In the genomic region with DNA sequence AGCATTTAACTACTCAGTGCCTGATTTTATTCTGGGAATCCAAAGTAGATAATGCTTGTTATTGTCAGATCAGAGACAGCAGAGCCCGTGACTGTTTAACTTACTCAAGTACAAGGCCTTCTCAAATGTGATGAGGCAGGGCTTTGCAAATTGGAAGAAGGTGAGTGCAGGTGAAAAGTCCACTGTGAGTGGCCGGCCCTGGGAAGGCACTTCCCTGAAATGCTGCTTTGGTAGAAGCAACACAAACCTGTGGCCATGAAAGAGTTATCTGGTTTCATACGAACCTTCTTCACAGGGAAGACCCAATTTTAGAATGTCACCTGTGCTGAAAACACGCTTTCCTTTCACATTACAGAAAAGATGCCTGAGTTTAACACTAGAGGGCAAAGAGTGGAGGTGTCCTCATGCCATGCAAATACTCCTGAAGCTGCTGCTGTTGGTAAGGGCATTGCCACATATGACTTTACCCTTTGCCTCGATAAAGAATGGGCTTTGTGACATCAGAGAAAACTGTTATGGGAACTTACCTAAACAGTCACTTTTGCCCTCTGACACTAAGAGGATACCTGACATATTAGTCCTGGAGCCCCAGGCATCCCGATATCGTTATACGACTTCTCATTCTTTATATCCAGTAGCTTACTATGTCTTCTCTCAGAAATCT, we compare ENCODE assay signal across 13 cellular contexts. TPM values are rescaled to one million over a fixed set of nuclear protein-coding genes. Genes with fewer than 3 reads are reported as not detected.
A peak's percentile ranks its signal among the peaks of the same experiment; 100 is the strongest.
DNase-seq lines count a peak whose midpoint lies in the region; ATAC-seq, FAIRE-seq and TF ChIP-seq lines count a peak whose summit lies in the region.
"Had no signal": no experiment of that assay in that cellular context is flagged by ENCODE, and none has a peak within 500 bp of the region (broad histone marks: within the 10 kb centered on the region; RNA-seq: fewer than 3 reads in every experiment).

No MANE protein-coding gene starts in this region.

- no peaks in the 10 kb centered on the region for H3K9me3 Mint-ChIP-seq in neural crest cell

- H3K27ac Mint-ChIP-seq in neural crest cell (ENCODE audit: unreplicated experiment) = no peak overlapping the region
- H3K27ac Mint-ChIP-seq: activated naive CD8-positive, alpha-beta T cell treated with anti-CD3 and anti-CD28 coated beads, Interleukin-2, amount 10 ng/mL, durations not matched to agents 7 days and 5 days; memory B cell; T-helper 17 cell had no signal

- POLR2A ChIA-PET in AG04450 (lab: Yijun Ruan, JAX) = no interaction called here

- no peaks in the 10 kb centered on the region for H3K36me3 Mint-ChIP-seq in neural crest cell (ENCODE audit: low read depth)
- H3K36me3 Mint-ChIP-seq: activated naive CD8-positive, alpha-beta T cell treated with anti-CD3 and anti-CD28 coated beads, Interleukin-2, amount 10 ng/mL, durations not matched to agents 7 days and 5 days; memory B cell had no signal

- H3K4me1 Mint-ChIP-seq in neural crest cell = peaks cover 11% of the 10 kb centered on the region
- H3K4me1 Mint-ChIP-seq: activated naive CD8-positive, alpha-beta T cell treated with anti-CD3 and anti-CD28 coated beads, Interleukin-2, amount 10 ng/mL, durations not matched to agents 7 days and 5 days; memory B cell; T-helper 17 cell had no signal

- FAIRE-seq in urothelium cell line (lab: Jason Lieb, UNC) = no peak
- FAIRE-seq in GM12891 (lab: Jason Lieb, UNC) = no peak

- no peak overlapping the region for H3K4me3 Mint-ChIP-seq in neural crest cell
- H3K4me3 Mint-ChIP-seq: activated naive CD8-positive, alpha-beta T cell treated with anti-CD3 and anti-CD28 coated beads, Interleukin-2, amount 10 ng/mL, durations not matched to agents 7 days and 5 days; memory B cell; T-helper 17 cell had no signal

- CTCF ChIA-PET in AG04450 (lab: Charles Lee) = interaction anchor here (0.6 kb wide), 1 partner anchor 1496 kb away, joined by 3 read pairs; no protein-coding TSS in a partner anchor

- no peaks in the 10 kb centered on the region for H3K27me3 Mint-ChIP-seq in neural crest cell (ENCODE audit: low read depth)
- H3K27me3 Mint-ChIP-seq: activated naive CD8-positive, alpha-beta T cell treated with anti-CD3 and anti-CD28 coated beads, Interleukin-2, amount 10 ng/mL, durations not matched to agents 7 days and 5 days; memory B cell; T-helper 17 cell had no signal

- TF ChIP-seq POLR2A in GM12891 (IDR thresholded peaks at IDR 0.05; ENCODE audit: low read depth, low read length) = no peak

- H3K27ac ChIP-seq in AG04450 (ENCODE audit: low read depth, low read length) (no peak overlapping the region), epithelial cell of prostate (peak overlapping the region; percentile 45)

- H3K9me3 ChIP-seq in AG04450 (ENCODE audit: control insufficient read depth, insufficient read depth, low read length) = no peaks in the 10 kb centered on the region

- DNase-seq in AG04450 (ENCODE audit: low read depth, low spot score) (no peak), epithelial cell of prostate (ENCODE audit: low read depth, low spot score) (no peak), neural crest cell (ENCODE audit: low read depth, low spot score) (no peak), urothelium cell line (ENCODE audit: low spot score) (no peak), GM12891 (ENCODE audit: insufficient read length, low spot score) (no peak)
- DNase-seq: activated CD4-positive, alpha-beta T cell treated with anti-CD3 and anti-CD28 coated beads for 1 hour; activated naive CD8-positive, alpha-beta T cell treated with anti-CD3 and anti-CD28 coated beads, Interleukin-2, amount 10 ng/mL, durations not matched to agents 7 days and 5 days; NCI-H510A; T-helper 17 cell had no signal

- H3K4me3 ChIP-seq in AG04450 (ENCODE audit: low read depth, low read length) = no peak overlapping the region

- ATAC-seq in HG02852 (IDR thresholded peaks at IDR 0.05; ENCODE audit: unreplicated experiment) = no peak
- no peak for ATAC-seq in GM18519 (IDR thresholded peaks at IDR 0.05; ENCODE audit: low FRiP score, unreplicated experiment)
- ATAC-seq: T-helper 17 cell had no signal

- 0 out of 2 replicates have a peak, but pooled peaks have one; percentile 8 for TF ChIP-seq CTCF in AG04450 (IDR thresholded peaks at IDR 0.05; ENCODE audit: low read depth, low read length)
- TF ChIP-seq CTCF in LNCAP (IDR thresholded peaks at IDR 0.05) = peak; percentile 30; the same call in 1 of the 2 replicates
- peak; percentile 34 for TF ChIP-seq CTCF in neural crest cell (conservative IDR thresholded peaks at IDR 0.05)

- no peaks in the 10 kb centered on the region for H3K27me3 ChIP-seq in AG04450 (ENCODE audit: control insufficient read depth, insufficient read depth, low read length)

TF ChIP-seq in GM12891, 5 proteins besides CTCF, POLR2A, EP300 and RAD21:
- TF ChIP-seq POLR2AphosphoS5 (IDR thresholded peaks at IDR 0.05; ENCODE audit: low read depth, low read length) (no peak), TAF1 (IDR thresholded peaks at IDR 0.05; ENCODE audit: low read depth, low read length) (no peak), PAX5 (IDR thresholded peaks at IDR 0.05; ENCODE audit: insufficient read depth, low read length, severe bottlenecking) (no peak), POU2F2 (IDR thresholded peaks at IDR 0.05; ENCODE audit: low read depth, low read length) (no peak), SPI1 (IDR thresholded peaks at IDR 0.05; ENCODE audit: low read depth, low read length) (no peak)
TF ChIP-seq in GM12891: peak in this region for 0.

RNA-seq across cellular contexts. Expression of gene PPARGC1A, which starts 8.0 kb away (rescaled TPM):
- polyA plus RNA-seq in AG04450 (2011; rRNA removed) = 0.31 and 0.73 TPM in 2 replicates
- polyA minus RNA-seq in AG04450 (2011; rRNA and poly(A)+ RNA removed) = 1.1 and 2.0 TPM in 2 replicates
- 2.2 and 2.8 TPM in 2 replicates for total RNA-seq in neural crest cell
- polyA plus RNA-seq in GM12891 (2012; ENCODE audit: low read depth, missing spikeins) = not detected
- total RNA-seq: activated naive CD8-positive, alpha-beta T cell treated with anti-CD3 and anti-CD28 coated beads, Interleukin-2, amount 10 ng/mL, durations not matched to agents 7 days and 5 days; T-helper 17 cell had no signal
